In genomic region chr6:20688710-20689500, GRCh38 we compare ENCODE assay signal across 8 cellular contexts.
DNase-seq lines count a peak whose midpoint lies in the region; ATAC-seq and TF ChIP-seq lines count a peak whose summit lies in the region.

No MANE protein-coding gene starts in this region.

- H3K4me1 Mint-ChIP-seq in activated CD8-positive, alpha-beta T cell treated with anti-CD3 and anti-CD28 coated beads for 36 hours (ENCODE audit: low read depth): peaks cover 38% of the 10 kb centered on the region
- H3K4me1 Mint-ChIP-seq in stimulated activated naive CD8-positive, alpha-beta T cell treated with anti-CD3 and anti-CD28 coated beads, Interleukin-15, amount 100 ng/mL, for 72 hours: peaks cover 52% of the 10 kb centered on the region

- H3K27me3 ChIP-seq in GM06990 (replicated peaks; ENCODE audit: control insufficient read depth, insufficient read depth, low read length): no peaks in the 10 kb centered on the region

- H3K36me3 ChIP-seq in GM06990 (ENCODE audit: control insufficient read depth, insufficient read depth, low read length): no peaks in the 10 kb centered on the region

- POLR2A ChIA-PET in activated CD8-positive, alpha-beta T cell treated with anti-CD3 and anti-CD28 coated beads for 36 hours (lab: Charles Lee): no interaction called here

- intact Hi-C loops in activated CD8-positive, alpha-beta T cell treated with anti-CD3 and anti-CD28 coated beads for 36 hours (cut with micrococcal nuclease): no loop called here
- intact Hi-C loops in Right ventricle myocardium superior (cut with DNase I): no loop called here

- DNase-seq in GM06990 (ENCODE audit: extremely low read depth, insufficient read length) (no peak), putamen (ENCODE audit: low spot score) (no peak), midbrain (lab: John Stamatoyannopoulos, UW) (no peak), Right ventricle myocardium superior (no peak)
- no peak for DNase-seq in activated CD8-positive, alpha-beta T cell treated with anti-CD3 and anti-CD28 coated beads for 36 hours
- DNase-seq in stimulated activated naive CD8-positive, alpha-beta T cell treated with anti-CD3 and anti-CD28 coated beads, Interleukin-15, amount 100 ng/mL, for 72 hours: no peak

- H3K27me3 Mint-ChIP-seq in activated CD8-positive, alpha-beta T cell treated with anti-CD3 and anti-CD28 coated beads for 36 hours: no peaks in the 10 kb centered on the region
- no peaks in the 10 kb centered on the region for H3K27me3 Mint-ChIP-seq in stimulated activated naive CD8-positive, alpha-beta T cell treated with anti-CD3 and anti-CD28 coated beads, Interleukin-15, amount 100 ng/mL, for 72 hours

- peak overlapping the region; percentile 7 for H3K27ac Mint-ChIP-seq in activated CD8-positive, alpha-beta T cell treated with anti-CD3 and anti-CD28 coated beads for 36 hours
- peak overlapping the region in 1 of 2 donors; percentile 35 for H3K27ac Mint-ChIP-seq in stimulated activated naive CD8-positive, alpha-beta T cell treated with anti-CD3 and anti-CD28 coated beads, Interleukin-15, amount 100 ng/mL, for 72 hours

- H3K4me3 Mint-ChIP-seq in activated CD8-positive, alpha-beta T cell treated with anti-CD3 and anti-CD28 coated beads for 36 hours: no peak overlapping the region
- H3K4me3 Mint-ChIP-seq in stimulated activated naive CD8-positive, alpha-beta T cell treated with anti-CD3 and anti-CD28 coated beads, Interleukin-15, amount 100 ng/mL, for 72 hours: peak overlapping the region; percentile 34 to 52

- no peak for TF ChIP-seq CTCF in GM06990 (IDR thresholded peaks at IDR 0.05; ENCODE audit: insufficient read depth, low read length, poor library complexity, severe bottlenecking)
- TF ChIP-seq CTCF in activated CD8-positive, alpha-beta T cell treated with anti-CD3 and anti-CD28 coated beads for 36 hours (IDR thresholded peaks at IDR 0.05): no peak

- H3K9me3 Mint-ChIP-seq in activated CD8-positive, alpha-beta T cell treated with anti-CD3 and anti-CD28 coated beads for 36 hours: peaks cover 3% of the 10 kb centered on the region
- H3K9me3 Mint-ChIP-seq in stimulated activated naive CD8-positive, alpha-beta T cell treated with anti-CD3 and anti-CD28 coated beads, Interleukin-15, amount 100 ng/mL, for 72 hours: peaks cover 0 to 6% of the 10 kb centered on the region in 2 donors

- CTCF ChIA-PET in activated CD8-positive, alpha-beta T cell treated with anti-CD3 and anti-CD28 coated beads for 36 hours (lab: Charles Lee): no interaction called here

- ATAC-seq in GM21390 (IDR thresholded peaks at IDR 0.05; ENCODE audit: unreplicated experiment) (peak; percentile 93), HG03469 (IDR thresholded peaks at IDR 0.05; ENCODE audit: unreplicated experiment) (peak; percentile 90), Right ventricle myocardium superior (ENCODE audit: poor library complexity) (no peak)
- ATAC-seq in activated CD8-positive, alpha-beta T cell treated with anti-CD3 and anti-CD28 coated beads for 36 hours: peak; percentile 87
- ATAC-seq in stimulated activated naive CD8-positive, alpha-beta T cell treated with anti-CD3 and anti-CD28 coated beads, Interleukin-15, amount 100 ng/mL, for 72 hours: peak; percentile 95

- peak overlapping the region; percentile 28 for H3K4me3 ChIP-seq in GM06990 (replicated peaks; ENCODE audit: low read depth, low read length)

- H3K36me3 Mint-ChIP-seq in activated CD8-positive, alpha-beta T cell treated with anti-CD3 and anti-CD28 coated beads for 36 hours (ENCODE audit: low read depth): peaks cover 6% of the 10 kb centered on the region
